15 cellular contexts compared by ENCODE assay signal in genomic region chr20:8433286-8433685, GRCh38.
"Had no signal": no experiment of that assay in that cellular context is flagged by ENCODE, and none has a peak within 500 bp of the region (broad histone marks: within the 10 kb centered on the region; RNA-seq: fewer than 3 reads in every experiment).

No MANE protein-coding gene starts in this region.

- H3K36me3 Mint-ChIP-seq: activated CD4-positive, alpha-beta memory T cell treated with anti-CD3 and anti-CD28 coated beads for 36 hours; activated naive CD8-positive, alpha-beta T cell had no signal

- DNase-seq: activated CD4-positive, alpha-beta memory T cell treated with anti-CD3 and anti-CD28 coated beads for 36 hours; activated gamma-delta T cell; activated T-cell treated with anti-CD3 and anti-CD28 coated beads, Interleukin-2, amount 50 U/mL, for 48 hours; anterior cingulate cortex; cerebellar nuclear complex; erythroblast; islet precursor cell; midbrain; right cardiac atrium; stimulated activated CD4-positive, alpha-beta T cell treated with anti-CD3 and anti-CD28 coated beads, Interleukin-2, amount 100 ng/mL, for 24 hours; stimulated activated naive CD4-positive, alpha-beta T cell treated with Interleukin-2 at 50 U/mL for 16 hours; T-helper 9 cell; trophoblast cell had no signal

- H3K4me3 Mint-ChIP-seq: activated CD4-positive, alpha-beta memory T cell treated with anti-CD3 and anti-CD28 coated beads for 36 hours; activated naive CD8-positive, alpha-beta T cell had no signal

- H3K9me3 Mint-ChIP-seq: activated CD4-positive, alpha-beta memory T cell treated with anti-CD3 and anti-CD28 coated beads for 36 hours had no signal

- H3K27me3 Mint-ChIP-seq: activated CD4-positive, alpha-beta memory T cell treated with anti-CD3 and anti-CD28 coated beads for 36 hours; progenitor cell of endocrine pancreas had no signal

- H3K27ac Mint-ChIP-seq: activated CD4-positive, alpha-beta memory T cell treated with anti-CD3 and anti-CD28 coated beads for 36 hours; activated naive CD8-positive, alpha-beta T cell; progenitor cell of endocrine pancreas had no signal
